ENCODE assay signal across 1 cellular context in the genomic region with DNA sequence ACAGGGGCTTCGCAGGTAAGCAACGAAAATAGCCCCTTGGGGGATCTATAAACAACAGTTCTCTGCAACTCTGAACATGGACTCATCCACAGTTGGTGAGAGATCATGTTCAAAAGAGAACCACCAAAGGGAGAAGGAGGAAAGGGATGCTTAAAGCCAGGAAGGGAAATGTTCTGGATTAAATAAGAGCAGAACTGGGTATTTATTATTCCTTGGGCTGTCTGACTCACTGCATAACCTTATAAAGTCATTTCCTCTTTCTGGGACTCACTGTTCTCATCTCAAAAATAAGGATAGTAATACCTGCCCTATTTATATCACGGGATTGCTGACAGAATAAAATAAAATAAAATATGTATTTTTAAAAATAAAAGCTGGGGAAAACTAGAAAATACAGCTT.
TF ChIP-seq lines count a peak whose summit lies in the region.

No MANE protein-coding gene starts in this region.

TF ChIP-seq in H1, 55 proteins besides CTCF, POLR2A, EP300 and RAD21:
- TF ChIP-seq, protein P1, sequence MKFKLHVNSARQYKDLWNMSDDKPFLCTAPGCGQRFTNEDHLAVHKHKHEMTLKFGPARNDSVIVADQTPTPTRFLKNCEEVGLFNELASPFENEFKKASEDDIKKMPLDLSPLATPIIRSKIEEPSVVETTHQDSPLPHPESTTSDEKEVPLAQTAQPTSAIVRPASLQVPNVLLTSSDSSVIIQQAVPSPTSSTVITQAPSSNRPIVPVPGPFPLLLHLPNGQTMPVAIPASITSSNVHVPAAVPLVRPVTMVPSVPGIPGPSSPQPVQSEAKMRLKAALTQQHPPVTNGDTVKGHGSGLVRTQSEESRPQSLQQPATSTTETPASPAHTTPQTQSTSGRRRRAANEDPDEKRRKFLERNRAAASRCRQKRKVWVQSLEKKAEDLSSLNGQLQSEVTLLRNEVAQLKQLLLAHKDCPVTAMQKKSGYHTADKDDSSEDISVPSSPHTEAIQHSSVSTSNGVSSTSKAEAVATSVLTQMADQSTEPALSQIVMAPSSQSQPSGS (IDR thresholded peaks at IDR 0.05; ENCODE audit: low read length) = no peak
- TF ChIP-seq, protein P2, sequence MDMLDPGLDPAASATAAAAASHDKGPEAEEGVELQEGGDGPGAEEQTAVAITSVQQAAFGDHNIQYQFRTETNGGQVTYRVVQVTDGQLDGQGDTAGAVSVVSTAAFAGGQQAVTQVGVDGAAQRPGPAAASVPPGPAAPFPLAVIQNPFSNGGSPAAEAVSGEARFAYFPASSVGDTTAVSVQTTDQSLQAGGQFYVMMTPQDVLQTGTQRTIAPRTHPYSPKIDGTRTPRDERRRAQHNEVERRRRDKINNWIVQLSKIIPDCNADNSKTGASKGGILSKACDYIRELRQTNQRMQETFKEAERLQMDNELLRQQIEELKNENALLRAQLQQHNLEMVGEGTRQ (IDR thresholded peaks at IDR 0.05; ENCODE audit: low read length) = no peak
- TF ChIP-seq TBP (IDR thresholded peaks at IDR 0.05; ENCODE audit: low read depth, low read length) (no peak), RXRA (IDR thresholded peaks at IDR 0.05; ENCODE audit: insufficient read depth, low read depth, low read length) (no peak), TEAD4 (IDR thresholded peaks at IDR 0.05; ENCODE audit: low read depth, low read length) (no peak), SRF (IDR thresholded peaks at IDR 0.05; ENCODE audit: low read depth, low read length) (no peak), JUND (IDR thresholded peaks at IDR 0.05; ENCODE audit: low read length) (no peak), SIRT6 (IDR thresholded peaks at IDR 0.05; ENCODE audit: low read length) (no peak), EZH2 (IDR thresholded peaks at IDR 0.05; ENCODE audit: low read depth, low read length, severe bottlenecking) (no peak), ASH2L (IDR thresholded peaks at IDR 0.05; ENCODE audit: low read length) (no peak), CEBPB (IDR thresholded peaks at IDR 0.05; ENCODE audit: low read depth, low read length) (no peak), TAF1 (IDR thresholded peaks at IDR 0.05; ENCODE audit: low read depth, low read length) (no peak), CHD1 (IDR thresholded peaks at IDR 0.05; ENCODE audit: low read depth, low read length) (no peak), BCL11A (IDR thresholded peaks at IDR 0.05; ENCODE audit: low read depth in 2 of 2, low read length in 2 of 2) (no peak), CTBP2 (IDR thresholded peaks at IDR 0.05; ENCODE audit: borderline replicate concordance, insufficient read depth, insufficient read length, low read length) (no peak), ZNF274 (IDR thresholded peaks at IDR 0.05; ENCODE audit: borderline replicate concordance, extremely low read depth, low read length) (no peak), TCF12 (IDR thresholded peaks at IDR 0.05; ENCODE audit: low read depth, low read length) (no peak)
TF ChIP-seq in H1: peak in this region for 0.
